In genomic region chr17:18859256-18859655, GRCh38 we compare ENCODE assay signal across 7 cellular contexts. TPM values are rescaled to one million over a fixed set of nuclear protein-coding genes. Genes with fewer than 3 reads are reported as not detected.
DNase-seq lines count a peak whose midpoint lies in the region; ATAC-seq, FAIRE-seq and TF ChIP-seq lines count a peak whose summit lies in the region.

No MANE protein-coding gene starts in this region.

- no peak for DNase-seq in GM19239 (ENCODE audit: insufficient read length, low spot score)
- DNase-seq in Panc1 (ENCODE audit: low read depth, low spot score) = no peak
- no peak for DNase-seq in endothelial cell (ENCODE audit: low spot score)
- DNase-seq in occipital lobe (lab: John Stamatoyannopoulos, UW) = peak; percentile 5
- DNase-seq in NCI-H1092 treated with DMSO at 0.1 percent for 48 hours (lab: John Stamatoyannopoulos, UW) = no peak

- peak overlapping the region; percentile 70 to 80 for H3K4me3 ChIP-seq in Panc1 (ENCODE audit: low read depth in 2 of 2, low read length in 2 of 2)

- no peaks in the 10 kb centered on the region for H3K9me3 Mint-ChIP-seq in endothelial cell (ENCODE audit: unreplicated experiment)

- CTCF ChIA-PET in Panc1 (lab: Charles Lee) = no interaction called here

- H3K36me3 Mint-ChIP-seq in endothelial cell (ENCODE audit: low read depth, unreplicated experiment) = peaks cover 3% of the 10 kb centered on the region

- BruUV-seq in Panc1 (replicated peaks; lab: Mats Ljungman, UMichigan) = no TSS peak

- no peaks in the 10 kb centered on the region for H3K9me3 ChIP-seq in Panc1 (ENCODE audit: control insufficient read depth, insufficient read depth, low read depth, low read length)

- peaks cover 12% of the 10 kb centered on the region for H3K4me1 ChIP-seq in Panc1 (ENCODE audit: control insufficient read depth, insufficient read depth, low read length)

- in situ Hi-C loops in Panc1 (cut with HindIII; ENCODE audit: low pct_unique_long_range_greater_than_20kb, low sequenced_read_pairs) = no loop called here

- POLR2A ChIA-PET in Panc1 (lab: Charles Lee) = no interaction called here

- intact Hi-C loops in Panc1 (cut with micrococcal nuclease; ENCODE audit: unreplicated experiment) = no loop called here

- peak overlapping the region; percentile 83; the same call in 1 of the 2 replicates for H3K27ac ChIP-seq in Panc1 (ENCODE audit: low read length)

- ATAC-seq in Panc1 = no peak
- ATAC-seq in GM18505 (IDR thresholded peaks at IDR 0.05; ENCODE audit: unreplicated experiment) = no peak
- ATAC-seq in GM18498 (IDR thresholded peaks at IDR 0.05; ENCODE audit: unreplicated experiment) = no peak

- peaks cover 16% of the 10 kb centered on the region for H3K4me1 Mint-ChIP-seq in endothelial cell (ENCODE audit: unreplicated experiment)

- H3K27me3 ChIP-seq in Panc1 (ENCODE audit: control insufficient read depth, insufficient read depth, low read length) = no peaks in the 10 kb centered on the region

- H3K4me3 Mint-ChIP-seq in endothelial cell (ENCODE audit: unreplicated experiment) = peak overlapping the region; percentile 10

- H3K27ac Mint-ChIP-seq in endothelial cell (ENCODE audit: unreplicated experiment) = no peak overlapping the region

- no peak for TF ChIP-seq POLR2A in GM18505 (IDR thresholded peaks at IDR 0.05; ENCODE audit: borderline replicate concordance, extremely low read depth, insufficient read depth, insufficient read length)

- TF ChIP-seq CTCF in Panc1 (IDR thresholded peaks at IDR 0.05) (no peak), endothelial cell (IDR thresholded peaks at IDR 0.05; ENCODE audit: unreplicated experiment) (no peak)

- no peaks in the 10 kb centered on the region for H3K27me3 Mint-ChIP-seq in endothelial cell (ENCODE audit: unreplicated experiment)

- peak; percentile 51 for FAIRE-seq in GM19239 (lab: Jason Lieb, UNC)

- H3K36me3 ChIP-seq in Panc1 (ENCODE audit: control insufficient read depth, insufficient read depth, low read length) = no peaks in the 10 kb centered on the region

RNA-seq across cellular contexts. Expression of gene PRPSAP2, which starts 1.3 kb away (rescaled TPM):
- total RNA-seq in Panc1 (2021; ENCODE audit: unreplicated experiment) (25.3 TPM), endothelial cell (ENCODE audit: unreplicated experiment) (32.4 TPM), occipital lobe (140 TPM)
- polyA plus RNA-seq in Panc1 (2012; ENCODE audit: insufficient read length) = 16.9 TPM
